Comparison of ENCODE assay signal across 8 cellular contexts in the genomic region with DNA sequence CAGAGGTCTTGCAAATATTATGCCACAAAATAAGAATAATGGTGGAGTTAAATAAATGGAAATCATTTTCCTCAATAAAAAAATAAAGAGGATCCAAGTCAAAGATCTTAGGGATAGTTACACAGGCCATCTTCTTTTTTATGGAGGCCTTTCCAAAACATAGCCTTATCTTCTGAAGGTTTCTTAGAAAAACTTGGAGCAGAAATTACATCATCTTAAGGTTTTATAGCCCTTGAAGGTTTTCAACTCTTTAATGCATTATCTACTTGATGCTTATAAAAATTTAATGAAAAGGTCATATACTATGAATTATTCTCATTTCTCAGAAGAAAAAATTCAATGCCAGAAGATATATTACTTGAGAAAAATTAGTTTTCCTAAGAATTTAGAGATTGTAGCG.
"Had no signal": no experiment of that assay in that cellular context is flagged by ENCODE, and none has a peak within 500 bp of the region (broad histone marks: within the 10 kb centered on the region; RNA-seq: fewer than 3 reads in every experiment).

No MANE protein-coding gene starts in this region.

- ATAC-seq: HepG2 had no signal

- H3K27ac ChIP-seq: HL-60, KMS-11 had no signal

- H3K27ac Mint-ChIP-seq: IgD-negative memory B cell had no signal

- FAIRE-seq: HepG2, HTR-8/SVneo had no signal

- H3K36me3 Mint-ChIP-seq: IgD-negative memory B cell had no signal

- H3K9ac ChIP-seq: KMS-11 had no signal

- H3K4me1 Mint-ChIP-seq: IgD-negative memory B cell had no signal

- DNase-seq: IMR-90, KBM-7, KG1 had no signal

- H3K4me3 Mint-ChIP-seq: IgD-negative memory B cell had no signal

- H3K4me2 ChIP-seq: KMS-11 had no signal
